ENCODE assay signal across 9 cellular contexts in genomic region chr21:36428789-36429671, GRCh38. TPM values are rescaled to one million over a fixed set of nuclear protein-coding genes. Genes with fewer than 3 reads are reported as not detected.
DNase-seq lines count a peak whose midpoint lies in the region; ATAC-seq and TF ChIP-seq lines count a peak whose summit lies in the region.
"Had no signal": no experiment of that assay in that cellular context is flagged by ENCODE, and none has a peak within 500 bp of the region (broad histone marks: within the 10 kb centered on the region; RNA-seq: fewer than 3 reads in every experiment).

No MANE protein-coding gene starts in this region.

- H3K36me3 ChIP-seq in kidney epithelial cell (ENCODE audit: control insufficient read depth, insufficient read depth, low read length) = no peaks in the 10 kb centered on the region
- H3K36me3 ChIP-seq in suprapubic skin = no peaks in the 10 kb centered on the region
- H3K36me3 ChIP-seq in body of pancreas (replicated peaks in 1 of 2; ENCODE audit: insufficient read depth in 1 of 2, low read depth in 2 of 2) = no peaks in the 10 kb centered on the region

- no peaks in the 10 kb centered on the region for H3K9me3 ChIP-seq in suprapubic skin
- H3K9me3 ChIP-seq in body of pancreas = no peaks in the 10 kb centered on the region

- H3K4me1 ChIP-seq in suprapubic skin = peaks cover 12% of the 10 kb centered on the region
- H3K4me1 ChIP-seq in body of pancreas = peaks cover 6% of the 10 kb centered on the region

- no peak for ATAC-seq in body of pancreas

- no peaks in the 10 kb centered on the region for H3K36me3 Mint-ChIP-seq in activated T-cell treated with anti-CD3 and anti-CD28 coated beads, Interleukin-2, amount 50 U/mL, for 24 hours (ENCODE audit: low read depth)
- no peaks in the 10 kb centered on the region for H3K36me3 Mint-ChIP-seq in activated naive CD8-positive, alpha-beta T cell

- no peaks in the 10 kb centered on the region for H3K9me3 Mint-ChIP-seq in activated T-cell treated with anti-CD3 and anti-CD28 coated beads, Interleukin-2, amount 50 U/mL, for 24 hours
- H3K9me3 Mint-ChIP-seq in activated naive CD8-positive, alpha-beta T cell (ENCODE audit: low read depth) = no peaks in the 10 kb centered on the region

- intact Hi-C loops in body of pancreas (cut with DNase I) = no loop called here

- H3K27ac ChIP-seq in suprapubic skin = peak overlapping the region; percentile 21
- peak overlapping the region in 1 of 4 donors; percentile 75 for H3K27ac ChIP-seq in body of pancreas

- WGBS in suprapubic skin = 91% methylated on average over 18 of the region's 18 CpGs
- 88 to 94% methylated on average over 15 to 18 of the region's 18 CpGs for WGBS in body of pancreas, 2 donors

- H3K4me3 ChIP-seq in kidney epithelial cell (ENCODE audit: low read depth, low read length) (peak overlapping the region; percentile 39), suprapubic skin (no peak overlapping the region), body of pancreas (no peak overlapping the region)

- no peaks in the 10 kb centered on the region for H3K27me3 ChIP-seq in kidney epithelial cell (ENCODE audit: control insufficient read depth, insufficient read depth, low read length)
- H3K27me3 ChIP-seq in suprapubic skin = no peaks in the 10 kb centered on the region
- no peaks in the 10 kb centered on the region for H3K27me3 ChIP-seq in body of pancreas

- TF ChIP-seq CTCF in kidney epithelial cell (IDR thresholded peaks at IDR 0.05; ENCODE audit: insufficient read depth, low read length, poor library complexity, severe bottlenecking) (no peak), suprapubic skin (IDR thresholded peaks at IDR 0.05) (no peak), body of pancreas (IDR thresholded peaks at IDR 0.05) (no peak)

- peak overlapping the region; percentile 70 for H3K4me3 Mint-ChIP-seq in activated T-cell treated with anti-CD3 and anti-CD28 coated beads, Interleukin-2, amount 50 U/mL, for 24 hours
- H3K4me3 Mint-ChIP-seq in activated naive CD8-positive, alpha-beta T cell = peak overlapping the region; percentile 42

- H3K27ac Mint-ChIP-seq in activated T-cell treated with anti-CD3 and anti-CD28 coated beads, Interleukin-2, amount 50 U/mL, for 24 hours = peak overlapping the region; percentile 92
- H3K27ac Mint-ChIP-seq in activated naive CD8-positive, alpha-beta T cell = peak overlapping the region; percentile 90

- no peak for TF ChIP-seq EP300 in suprapubic skin (IDR thresholded peaks at IDR 0.05)

- no peak for DNase-seq in activated T-cell treated with anti-CD3 and anti-CD28 coated beads, Interleukin-2, amount 50 U/mL, for 24 hours
- no peak for DNase-seq in activated T-cell treated with anti-CD3 and anti-CD28 coated beads for 4 hours
- peak; percentile 61 for DNase-seq in kidney epithelial cell (ENCODE audit: low read depth)
- no peak for DNase-seq in suprapubic skin (ENCODE audit: low spot score in 2 of 2)
- no peak for DNase-seq in body of pancreas
- DNase-seq in NCI-H128 (lab: John Stamatoyannopoulos, UW; ENCODE audit: unreplicated experiment) = no peak
- no peak for DNase-seq in amniotic stem cell (lab: John Stamatoyannopoulos, UW)

- peaks cover 20% of the 10 kb centered on the region for H3K4me1 Mint-ChIP-seq in activated T-cell treated with anti-CD3 and anti-CD28 coated beads, Interleukin-2, amount 50 U/mL, for 24 hours (ENCODE audit: low read depth)
- peaks cover 11% of the 10 kb centered on the region for H3K4me1 Mint-ChIP-seq in activated naive CD8-positive, alpha-beta T cell (ENCODE audit: low read depth)

- peaks cover 29% of the 10 kb centered on the region for H3K27me3 Mint-ChIP-seq in activated T-cell treated with anti-CD3 and anti-CD28 coated beads, Interleukin-2, amount 50 U/mL, for 24 hours
- peaks cover 8% of the 10 kb centered on the region for H3K27me3 Mint-ChIP-seq in activated naive CD8-positive, alpha-beta T cell

- TF ChIP-seq POLR2A in suprapubic skin (IDR thresholded peaks at IDR 0.05) (no peak), body of pancreas (IDR thresholded peaks at IDR 0.05) (no peak)

RNA-seq across cellular contexts. Expression of gene CHAF1B, which starts 43.8 kb away (rescaled TPM):
- total RNA-seq in kidney epithelial cell (3.3 and 3.6 TPM in 2 replicates), suprapubic skin (1 to 10 TPM; 1.2 to 3.9 (median 2.6) TPM), body of pancreas (1 to 10 TPM; 4.2 to 6.3 TPM)

RNA-seq across cellular contexts. Expression of gene CLDN14, which starts 50.9 kb away (rescaled TPM):
- total RNA-seq in kidney epithelial cell (2.1 and 2.8 TPM in 2 replicates), suprapubic skin (under 1 TPM in 2 of 4 donors, not detected in 2; 0.42 to 0.62 TPM), body of pancreas (under 1 TPM in 1 of 2 donors, not detected in 1; 0.26 TPM)
- total RNA-seq: lung microvascular endothelial cell had no signal
